ENCODE assay signal across 18 cellular contexts in the genomic region with DNA sequence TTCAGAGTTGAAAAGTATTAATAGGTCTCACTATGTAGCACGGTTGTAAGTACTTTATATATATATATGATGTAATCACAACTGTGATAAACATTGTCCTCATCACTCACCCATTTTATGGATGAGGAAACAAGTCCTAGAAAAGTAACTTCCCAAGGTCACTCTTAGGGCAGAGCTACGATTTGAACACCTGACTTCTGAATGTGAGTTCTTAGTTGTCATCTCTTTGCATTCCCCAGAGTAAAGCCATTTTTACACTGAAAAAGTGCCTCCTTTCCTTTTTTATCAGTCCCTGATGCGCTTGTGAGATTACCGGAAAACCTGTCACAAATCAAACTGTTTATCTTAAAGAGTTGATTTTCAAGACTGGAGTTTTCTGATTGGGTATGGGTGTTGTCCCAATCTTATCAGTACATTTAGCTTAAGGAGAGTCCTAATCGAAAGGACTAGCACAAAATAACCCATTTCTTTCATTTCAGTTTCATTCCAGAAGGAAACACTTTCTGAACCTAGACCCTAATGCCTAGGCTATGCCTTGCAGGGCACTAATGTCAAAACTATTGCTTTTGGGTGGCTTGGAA. TPM values are rescaled to one million over a fixed set of nuclear protein-coding genes. Genes with fewer than 3 reads are reported as not detected.
DNase-seq lines count a peak whose midpoint lies in the region; ATAC-seq, FAIRE-seq and TF ChIP-seq lines count a peak whose summit lies in the region.
"Had no signal": no experiment of that assay in that cellular context is flagged by ENCODE, and none has a peak within 500 bp of the region (broad histone marks: within the 10 kb centered on the region; RNA-seq: fewer than 3 reads in every experiment).

No MANE protein-coding gene starts in this region.

- TF ChIP-seq RAD21 in GM12878 (IDR thresholded peaks at IDR 0.05; ENCODE audit: insufficient read depth, low read depth, low read length), result no peak

- peak overlapping the region; percentile 80 for H3K27ac ChIP-seq in MM.1S (ENCODE audit: low read length)
- peak overlapping the region; percentile 91 for H3K27ac ChIP-seq in GM12878 (ENCODE audit: control insufficient read depth, insufficient read depth)
- H3K27ac ChIP-seq in stomach, result peak overlapping the region in 3 of 5 donors; percentile 39 to 100 (median 99)

- in situ Hi-C loops in GM12878 (cut with MboI), result no loop called here

- no TSS peak for BruUV-seq in GM12878 (replicated peaks; lab: Mats Ljungman, UMichigan)

- no peaks in the 10 kb centered on the region for H3K36me3 ChIP-seq in MM.1S (replicated peaks; ENCODE audit: insufficient read depth, low read length)
- H3K36me3 ChIP-seq in GM12878 (ENCODE audit: control insufficient read depth in 2 of 2, insufficient read depth in 2 of 2, low read length in 1 of 2), result no peaks in the 10 kb centered on the region
- H3K36me3 ChIP-seq in stomach, result peaks cover 11 to 32% (median 26%) of the 10 kb centered on the region in 4 donors

- H3K4me3 ChIP-seq in GM08714 (ENCODE audit: low read length) (peak overlapping the region; percentile 41; the same call in 1 of the 2 replicates), MM.1S (ENCODE audit: low read length) (peak overlapping the region; percentile 78; the same call in 1 of the 2 replicates), GM12878 (peak overlapping the region; percentile 31; the same call in 1 of the 2 replicates), stomach (no peak overlapping the region)
- H3K4me3 ChIP-seq: esophagus muscularis mucosa had no signal

- SMC1A ChIA-PET in GM12878 (lab: Charles Lee; ENCODE audit: uncharacterized antibody, unreplicated experiment), result interaction anchor here (0.6 to 20.1 kb wide), 15 partner anchors 8 to 620 kb away, joined by 3 to 284 read pairs (median 7); partner anchors contain the start of gene ARL8B

- no peak for TF ChIP-seq CTCF in MM.1S (IDR thresholded peaks at IDR 0.05; ENCODE audit: low read length)
- no peak for TF ChIP-seq CTCF in GM12878 (IDR thresholded peaks at IDR 0.05 in 2 of 3, conservative IDR thresholded peaks at IDR 0.05 in 1 of 3; ENCODE audit: control insufficient read depth in 2 of 3, extremely low read depth in 1 of 3, insufficient read depth in 1 of 3, low read depth in 3 of 3, low read length in 3 of 3)
- TF ChIP-seq CTCF in stomach (IDR thresholded peaks at IDR 0.05), result no peak

- H3K9me3 ChIP-seq in MM.1S (replicated peaks; ENCODE audit: insufficient read depth, low read length) (no peaks in the 10 kb centered on the region), GM12878 (replicated peaks; ENCODE audit: control insufficient read depth, insufficient read depth, low read length) (no peaks in the 10 kb centered on the region), stomach (no peaks in the 10 kb centered on the region)
- H3K9me3 ChIP-seq: esophagus muscularis mucosa, left ventricle myocardium inferior had no signal

- H3K9me2 ChIP-seq in MM.1S (replicated peaks; ENCODE audit: insufficient read depth, low read length), result no peaks in the 10 kb centered on the region

- RAD21 ChIA-PET in GM12878 (lab: Charles Lee; ENCODE audit: unreplicated experiment), result interaction anchor here (1.0 to 4.0 kb wide), 10 partner anchors 11 to 474 kb away, joined by 3 to 45 read pairs (median 10); no protein-coding TSS in a partner anchor

- TF ChIP-seq POLR2A in GM12878 (IDR thresholded peaks at IDR 0.05; ENCODE audit: low read depth, low read length), result no peak
- TF ChIP-seq POLR2A in stomach (IDR thresholded peaks at IDR 0.05), result no peak

- no peak for ATAC-seq in GM12878
- no peak for ATAC-seq in GM19035 (IDR thresholded peaks at IDR 0.05; ENCODE audit: unreplicated experiment)
- ATAC-seq: HCT116, sciatic nerve had no signal

- no peak for FAIRE-seq in GM12878 (lab: Jason Lieb, UNC)

- H3K27me3 ChIP-seq in MM.1S (replicated peaks; ENCODE audit: insufficient read depth, low read length) (no peaks in the 10 kb centered on the region), GM12878 (replicated peaks in 1 of 2; ENCODE audit: control insufficient read depth in 2 of 2, insufficient read depth in 2 of 2, low read length in 1 of 2) (no peaks in the 10 kb centered on the region), stomach (no peaks in the 10 kb centered on the region)
- H3K27me3 ChIP-seq: esophagus muscularis mucosa had no signal

- H2AFZ ChIP-seq in MM.1S (ENCODE audit: low read length) (no peak overlapping the region), GM12878 (ENCODE audit: control insufficient read depth, low read depth, low read length) (no peak overlapping the region)

- no peaks in the 10 kb centered on the region for H4K20me1 ChIP-seq in MM.1S (ENCODE audit: insufficient read depth, low read length)
- no peaks in the 10 kb centered on the region for H4K20me1 ChIP-seq in GM12878 (ENCODE audit: control insufficient read depth, insufficient read depth)

- H3F3A ChIP-seq in MM.1S (ENCODE audit: insufficient read depth, low read length), result peaks cover 73% of the 10 kb centered on the region

- intact Hi-C loops in GM12878 (cut with micrococcal nuclease; ENCODE audit: unreplicated experiment), result loop anchor here (5.0 kb wide), 1 partner anchor 428 kb away; no protein-coding TSS in a partner anchor
- intact Hi-C loops in stomach (cut with DNase I; ENCODE audit: low total_unique reads), result loop anchor here (10.0 kb wide), 1 partner anchor 60 kb away; the partner anchor contains the start of gene ARL8B

- H3K4me2 ChIP-seq in MM.1S (ENCODE audit: low read depth, low read length), result peak overlapping the region; percentile 65
- peak overlapping the region; percentile 81 for H3K4me2 ChIP-seq in GM12878 (ENCODE audit: control insufficient read depth, insufficient read depth)

- POLR2A ChIA-PET in GM12878 (lab: Charles Lee), result interaction anchor here (1.2 to 5.5 kb wide), 9 partner anchors 8 to 434 kb away, joined by 3 to 68 read pairs (median 8); no protein-coding TSS in a partner anchor

- 25% methylated on average over 5 of the region's 5 CpGs for WGBS in GM12878 (ENCODE audit: insufficient coverage, insufficient replicate concordance, low lambda C conversion rate, missing lambda C conversion rate)
- 44 to 61% (median 54%) methylated on average over 5 of the region's 5 CpGs for WGBS in stomach, 5 donors

- DNase-seq in MM.1S (peak; percentile 57), GM12878 (ENCODE audit: low read depth, low spot score) (no peak), stomach (no peak), amygdala (lab: John Stamatoyannopoulos, UW) (no peak), NCI-H2171 (lab: John Stamatoyannopoulos, UW) (no peak)
- DNase-seq: activated CD4-positive, CD25-positive, alpha-beta regulatory T cell treated with anti-CD3 and anti-CD28 coated beads, Interleukin-2, amount 50 U/mL, for 72 hours; activated naive CD4-positive, alpha-beta T cell treated with Interleukin-2 at 50 U/mL for 16 hours; DMS153; left ventricle myocardium inferior; NCI-H1694 treated with DMSO at 0.1 percent for 48 hours; NCI-H345; SHP77; stimulated activated CD4-positive, alpha-beta T cell treated with anti-CD3 and anti-CD28 coated beads, Interleukin-1b, Interleukin-23, amount 100 ng/mL, for 48 hours had no signal

- H3K4me1 ChIP-seq in MM.1S (ENCODE audit: low read length) (peaks cover 56% of the 10 kb centered on the region), GM12878 (ENCODE audit: control insufficient read depth, insufficient read depth, low read length) (peaks cover 42% of the 10 kb centered on the region), stomach (peaks cover 21 to 53% (median 38%) of the 10 kb centered on the region in 4 donors)

- no peak for TF ChIP-seq EP300 in GM12878 (IDR thresholded peaks at IDR 0.05; ENCODE audit: borderline replicate concordance in 1 of 2, control insufficient read depth in 1 of 2, low read depth in 2 of 2, low read length in 2 of 2)
- TF ChIP-seq EP300 in stomach (IDR thresholded peaks at IDR 0.05), result no peak

- H3K9ac ChIP-seq in MM.1S (ENCODE audit: low read length) (peak overlapping the region; percentile 95; the same call in 1 of the 2 replicates), GM12878 (ENCODE audit: control insufficient read depth, insufficient read depth, low read length) (0 out of 2 replicates have a peak overlapping the region, but pooled peaks have one; percentile 80)

- CTCF ChIA-PET in GM12878 (lab: Yijun Ruan, JAX), result interaction anchor here (0.9 to 18.8 kb wide), 5 partner anchors 10 to 113 kb away, joined by 3 to 163 read pairs (median 3); no protein-coding TSS in a partner anchor

- H3K79me2 ChIP-seq in MM.1S (ENCODE audit: low read length), result peaks cover 78% of the 10 kb centered on the region
- H3K79me2 ChIP-seq in GM12878 (ENCODE audit: control insufficient read depth, insufficient read depth, low read length), result peaks cover 47% of the 10 kb centered on the region

TF ChIP-seq in GM12878, 131 proteins besides CTCF, POLR2A, EP300 and RAD21 (continues in another document):
- TF ChIP-seq CBFB (IDR thresholded peaks at IDR 0.05; ENCODE audit: low read depth), result no peak
- TF ChIP-seq CBX3 (IDR thresholded peaks at IDR 0.05; ENCODE audit: borderline replicate concordance, low read depth), result no peak
- 0 out of 2 replicates have a peak, but pooled peaks have one; percentile 16 for TF ChIP-seq MXI1 (IDR thresholded peaks at IDR 0.05; ENCODE audit: low read depth, low read length)
- peak; percentile 57; the same call in 1 of the 2 replicates for TF ChIP-seq ATF7 (IDR thresholded peaks at IDR 0.05; ENCODE audit: low read depth)
- TF ChIP-seq MYC (IDR thresholded peaks at IDR 0.05; ENCODE audit: insufficient read depth, insufficient read length, insufficient replicate concordance, low read length, severe bottlenecking), result no peak
- TF ChIP-seq NFIC (IDR thresholded peaks at IDR 0.05; ENCODE audit: low read depth, low read length), result no peak; the same call in 1 of the 2 replicates

RNA-seq across cellular contexts. Expression of gene EDEM1, which starts 2.3 kb away (rescaled TPM):
- 223 and 263 TPM in 2 replicates for total RNA-seq in GM12878 (2013; cell fraction: nucleolus; rRNA removed)
- total RNA-seq in GM12878 (2014; rRNA removed) (52.6 and 56.0 TPM in 2 replicates), GM12878 (2014; rRNA removed; fragmentation: Illumina TruSeq; extraction: Trizol) (57.5 and 60.6 TPM in 2 replicates), GM12878 (2021) (129 and 138 TPM in 2 replicates), stomach (100 to 1,000 TPM in 1 of 5 donors, 10 to 100 TPM in 4; 22.2 to 160 (median 53.1) TPM)
- polyA plus RNA-seq in GM12878 (2011; ENCODE audit: low read depth), result 49.4 TPM
- polyA plus RNA-seq in GM12878 (2011; rRNA removed) (104 and 139 TPM in 2 replicates), GM12878 (2014; fragmentation: Illumina TruSeq; extraction: Trizol) (57.5 and 75.9 TPM in 2 replicates), GM12878 (2014; fragmentation: Nextera tagmentation; extraction: Ambion mirVana) (10 to 100 TPM; 18.9 to 48.0 TPM), GM12878 (2014; rRNA removed) (61.3 and 73.8 TPM in 2 replicates), GM12878 (2016; fragmentation: Nextera tagmentation; extraction: Ambion mirVana) (10 to 100 TPM; 56.2 to 60.1 TPM), stomach (1 to 10 TPM; 5.3 to 7.2 (median 5.4) TPM)
- polyA plus RNA-seq in GM12878 (2011; cell fraction: cytosol; rRNA removed), result 52.9 and 58.1 TPM in 2 replicates
- 65.4 and 94.5 TPM in 2 replicates for polyA plus RNA-seq in GM12878 (2011; cell fraction: nucleus; rRNA removed)
- 59.5 and 72.2 TPM in 2 replicates for polyA plus RNA-seq in GM12878 (2012)
- polyA minus RNA-seq in GM12878 (2011; rRNA and poly(A)+ RNA removed), result 124 and 134 TPM in 2 replicates
- 54.6 and 64.8 TPM in 2 replicates for polyA minus RNA-seq in GM12878 (2011; cell fraction: cytosol; rRNA and poly(A)+ RNA removed)
- 49.6 and 62.2 TPM in 2 replicates for polyA minus RNA-seq in GM12878 (2011; cell fraction: nucleus; rRNA and poly(A)+ RNA removed)

Comparison
In these comparisons a context has a peak if more than half of its experiments do, and no peak if none do; other contexts are left out.
1. H3K4me3 ChIP-seq: peak in GM08714 (single experiment), MM.1S (single experiment) and GM12878 (single experiment); none in stomach (0 of 4).
2. Peak in every context shown above with its lines, with median percentiles within 50 percentile points of each other: H3K27ac ChIP-seq.